Comparison of ENCODE assay signal across 11 cellular contexts in the genomic region with DNA sequence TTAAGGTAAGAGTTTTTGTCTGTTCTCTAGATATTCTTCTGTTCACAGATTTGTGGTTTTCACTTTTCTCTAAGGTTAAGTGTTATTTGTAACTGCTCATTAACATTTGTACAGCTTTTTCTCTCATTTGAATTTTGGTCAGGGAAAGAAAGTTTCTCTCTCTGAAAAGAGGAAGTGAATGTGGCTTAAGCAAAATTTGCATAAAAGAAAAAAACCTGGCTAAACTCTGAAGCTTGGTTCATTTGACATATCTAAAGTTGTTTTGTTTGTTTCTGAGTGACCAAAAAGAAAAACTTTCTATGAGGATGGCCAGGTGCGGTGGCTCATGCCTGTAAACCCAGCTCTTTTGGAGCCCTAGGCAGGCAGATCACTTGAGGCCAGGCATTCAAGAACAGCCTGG. TPM values are rescaled to one million over a fixed set of nuclear protein-coding genes. Genes with fewer than 3 reads are reported as not detected.
DNase-seq lines count a peak whose midpoint lies in the region; ATAC-seq and TF ChIP-seq lines count a peak whose summit lies in the region.
"Had no signal": no experiment of that assay in that cellular context is flagged by ENCODE, and none has a peak within 500 bp of the region (broad histone marks: within the 10 kb centered on the region; RNA-seq: fewer than 3 reads in every experiment).

No MANE protein-coding gene starts in this region.

- POLR2A ChIA-PET in GM10248 (lab: Yijun Ruan, JAX) = no interaction called here
- POLR2A ChIA-PET in PC-9 (lab: Charles Lee; ENCODE audit: unreplicated experiment) = no interaction called here

- H3K4me2 ChIP-seq in PC-9 = no peak overlapping the region

- no peak overlapping the region for H2AFZ ChIP-seq in PC-9

- H3K9me2 ChIP-seq in PC-9 (ENCODE audit: insufficient read depth) = no peaks in the 10 kb centered on the region

- intact Hi-C loops in mucosa of descending colon (cut with DNase I, micrococcal nuclease) = no loop called here
- intact Hi-C loops in PC-9 (cut with micrococcal nuclease; ENCODE audit: unreplicated experiment) = no loop called here

- H3K27ac ChIP-seq in PC-9 = no peak overlapping the region

- H3K36me3 ChIP-seq in mucosa of descending colon (ENCODE audit: low read depth) (no peaks in the 10 kb centered on the region), PC-9 (ENCODE audit: low read depth) (no peaks in the 10 kb centered on the region)

- H3K9me3 ChIP-seq in mucosa of descending colon (no peaks in the 10 kb centered on the region), PC-9 (ENCODE audit: insufficient read depth, low read depth) (no peaks in the 10 kb centered on the region)

- TF ChIP-seq CTCF in GM10248 (IDR thresholded peaks at IDR 0.05; ENCODE audit: control extremely low read depth, extremely low read depth, low read depth, missing control alignments) (no peak), NB4 (IDR thresholded peaks at IDR 0.05; ENCODE audit: low read depth, low read length) (no peak), mucosa of descending colon (IDR thresholded peaks at IDR 0.05) (no peak), PC-9 (conservative IDR thresholded peaks at IDR 0.05) (no peak)

- TF ChIP-seq POLR2A in NB4 (IDR thresholded peaks at IDR 0.05; ENCODE audit: extremely low read depth, insufficient read length) = no peak

- ATAC-seq in GM19324 (IDR thresholded peaks at IDR 0.05; ENCODE audit: low FRiP score, unreplicated experiment) (peak; percentile 96), HG02943 (IDR thresholded peaks at IDR 0.05; ENCODE audit: low read depth, unreplicated experiment) (peak; percentile 95), SK-N-SH treated with all-trans-retinoic acid at 6 μM for 48 hours (no peak), mucosa of descending colon (no peak)
- ATAC-seq: Right ventricle myocardium inferior had no signal

- H3K4me3 ChIP-seq in NB4 (ENCODE audit: low read depth, low read length) = no peak overlapping the region
- H3K4me3 ChIP-seq in mucosa of descending colon = no peak overlapping the region
- H3K4me3 ChIP-seq in PC-9 = no peak overlapping the region

- H3K79me2 ChIP-seq in PC-9 (ENCODE audit: low read depth) = no peaks in the 10 kb centered on the region

- CTCF ChIA-PET in GM10248 (lab: Yijun Ruan, JAX) = interaction anchor here (1.0 kb wide), 1 partner anchor 50 kb away, joined by 3 read pairs; no protein-coding TSS in a partner anchor
- CTCF ChIA-PET in PC-9 (lab: Charles Lee) = no interaction called here

- peak; percentile 43 for DNase-seq in GM10248 (ENCODE audit: extremely low spot score)
- DNase-seq in NB4 (ENCODE audit: low read depth) = peak; percentile 44
- no peak for DNase-seq in NCI-H69 (lab: John Stamatoyannopoulos, UW)
- DNase-seq in mucosa of descending colon = no peak
- no peak for DNase-seq in PC-9
- DNase-seq: DMS79 treated with DMSO at 0.1 percent for 48 hours; stimulated activated CD4-positive, alpha-beta T cell treated with anti-CD3 and anti-CD28 coated beads, Interleukin-4, amount 100 ng/mL, for 4 hours had no signal

- H3K27me3 ChIP-seq in PC-9 (ENCODE audit: insufficient read depth, low read depth) = no peaks in the 10 kb centered on the region

- no TSS peak for BruUV-seq in PC-9 (replicated peaks; lab: Mats Ljungman, UMichigan)

- H3K4me1 ChIP-seq in mucosa of descending colon (ENCODE audit: low read depth) = no peaks in the 10 kb centered on the region
- 0 out of 2 replicates have a peak, but pooled peaks cover 3% of the 10 kb centered on the region for H3K4me1 ChIP-seq in PC-9 (replicated peaks; ENCODE audit: insufficient read depth)

- H4K20me1 ChIP-seq in PC-9 (ENCODE audit: insufficient read depth) = no peaks in the 10 kb centered on the region

- no peaks in the 10 kb centered on the region for H3F3A ChIP-seq in PC-9 (ENCODE audit: insufficient read depth, low read depth)

TF ChIP-seq in SK-N-SH treated with all-trans-retinoic acid at 6 μM for 48 hours, 23 proteins besides CTCF, POLR2A, EP300 and RAD21:
- TF ChIP-seq OSR1 (CRISPR knock-in tag; IDR thresholded peaks at IDR 0.05) (no peak), ESRRG (CRISPR knock-in tag; IDR thresholded peaks at IDR 0.05) (no peak), TCF4 (CRISPR knock-in tag; IDR thresholded peaks at IDR 0.05; ENCODE audit: borderline replicate concordance) (no peak), ZFP3 (CRISPR knock-in tag; IDR thresholded peaks at IDR 0.05) (no peak), CSDC2 (CRISPR knock-in tag; IDR thresholded peaks at IDR 0.05) (no peak), ZNF565 (CRISPR knock-in tag; conservative IDR thresholded peaks at IDR 0.05; ENCODE audit: low read depth) (no peak), ZNF70 (CRISPR knock-in tag; IDR thresholded peaks at IDR 0.05) (no peak), ZFP30 (CRISPR knock-in tag; IDR thresholded peaks at IDR 0.05) (no peak), ARNTL (CRISPR knock-in tag; IDR thresholded peaks at IDR 0.05; ENCODE audit: borderline replicate concordance, low read depth) (no peak), SNAI2 (CRISPR knock-in tag; IDR thresholded peaks at IDR 0.05) (no peak), PPARA (CRISPR knock-in tag; IDR thresholded peaks at IDR 0.05; ENCODE audit: borderline replicate concordance) (no peak), GLIS3 (CRISPR knock-in tag; IDR thresholded peaks at IDR 0.05) (no peak), ZNF8 (CRISPR knock-in tag; IDR thresholded peaks at IDR 0.05) (no peak), ISL1 (CRISPR knock-in tag; IDR thresholded peaks at IDR 0.05) (no peak), BACH2 (CRISPR knock-in tag; IDR thresholded peaks at IDR 0.05; ENCODE audit: borderline replicate concordance) (no peak), ZC3H10 (CRISPR knock-in tag; IDR thresholded peaks at IDR 0.05) (no peak), RARB (CRISPR knock-in tag; IDR thresholded peaks at IDR 0.05) (no peak)
- TF ChIP-seq, protein P1, sequence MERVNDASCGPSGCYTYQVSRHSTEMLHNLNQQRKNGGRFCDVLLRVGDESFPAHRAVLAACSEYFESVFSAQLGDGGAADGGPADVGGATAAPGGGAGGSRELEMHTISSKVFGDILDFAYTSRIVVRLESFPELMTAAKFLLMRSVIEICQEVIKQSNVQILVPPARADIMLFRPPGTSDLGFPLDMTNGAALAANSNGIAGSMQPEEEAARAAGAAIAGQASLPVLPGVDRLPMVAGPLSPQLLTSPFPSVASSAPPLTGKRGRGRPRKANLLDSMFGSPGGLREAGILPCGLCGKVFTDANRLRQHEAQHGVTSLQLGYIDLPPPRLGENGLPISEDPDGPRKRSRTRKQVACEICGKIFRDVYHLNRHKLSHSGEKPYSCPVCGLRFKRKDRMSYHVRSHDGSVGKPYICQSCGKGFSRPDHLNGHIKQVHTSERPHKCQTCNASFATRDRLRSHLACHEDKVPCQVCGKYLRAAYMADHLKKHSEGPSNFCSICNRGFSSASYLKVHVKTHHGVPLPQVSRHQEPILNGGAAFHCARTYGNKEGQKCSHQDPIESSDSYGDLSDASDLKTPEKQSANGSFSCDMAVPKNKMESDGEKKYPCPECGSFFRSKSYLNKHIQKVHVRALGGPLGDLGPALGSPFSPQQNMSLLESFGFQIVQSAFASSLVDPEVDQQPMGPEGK (CRISPR knock-in tag; IDR thresholded peaks at IDR 0.05; ENCODE audit: borderline replicate concordance) = no peak
- TF ChIP-seq, protein P2, sequence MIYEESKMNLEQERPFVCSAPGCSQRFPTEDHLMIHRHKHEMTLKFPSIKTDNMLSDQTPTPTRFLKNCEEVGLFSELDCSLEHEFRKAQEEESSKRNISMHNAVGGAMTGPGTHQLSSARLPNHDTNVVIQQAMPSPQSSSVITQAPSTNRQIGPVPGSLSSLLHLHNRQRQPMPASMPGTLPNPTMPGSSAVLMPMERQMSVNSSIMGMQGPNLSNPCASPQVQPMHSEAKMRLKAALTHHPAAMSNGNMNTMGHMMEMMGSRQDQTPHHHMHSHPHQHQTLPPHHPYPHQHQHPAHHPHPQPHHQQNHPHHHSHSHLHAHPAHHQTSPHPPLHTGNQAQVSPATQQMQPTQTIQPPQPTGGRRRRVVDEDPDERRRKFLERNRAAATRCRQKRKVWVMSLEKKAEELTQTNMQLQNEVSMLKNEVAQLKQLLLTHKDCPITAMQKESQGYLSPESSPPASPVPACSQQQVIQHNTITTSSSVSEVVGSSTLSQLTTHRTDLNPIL (CRISPR knock-in tag; IDR thresholded peaks at IDR 0.05; ENCODE audit: low read depth) = no peak
- TF ChIP-seq, protein P3, sequence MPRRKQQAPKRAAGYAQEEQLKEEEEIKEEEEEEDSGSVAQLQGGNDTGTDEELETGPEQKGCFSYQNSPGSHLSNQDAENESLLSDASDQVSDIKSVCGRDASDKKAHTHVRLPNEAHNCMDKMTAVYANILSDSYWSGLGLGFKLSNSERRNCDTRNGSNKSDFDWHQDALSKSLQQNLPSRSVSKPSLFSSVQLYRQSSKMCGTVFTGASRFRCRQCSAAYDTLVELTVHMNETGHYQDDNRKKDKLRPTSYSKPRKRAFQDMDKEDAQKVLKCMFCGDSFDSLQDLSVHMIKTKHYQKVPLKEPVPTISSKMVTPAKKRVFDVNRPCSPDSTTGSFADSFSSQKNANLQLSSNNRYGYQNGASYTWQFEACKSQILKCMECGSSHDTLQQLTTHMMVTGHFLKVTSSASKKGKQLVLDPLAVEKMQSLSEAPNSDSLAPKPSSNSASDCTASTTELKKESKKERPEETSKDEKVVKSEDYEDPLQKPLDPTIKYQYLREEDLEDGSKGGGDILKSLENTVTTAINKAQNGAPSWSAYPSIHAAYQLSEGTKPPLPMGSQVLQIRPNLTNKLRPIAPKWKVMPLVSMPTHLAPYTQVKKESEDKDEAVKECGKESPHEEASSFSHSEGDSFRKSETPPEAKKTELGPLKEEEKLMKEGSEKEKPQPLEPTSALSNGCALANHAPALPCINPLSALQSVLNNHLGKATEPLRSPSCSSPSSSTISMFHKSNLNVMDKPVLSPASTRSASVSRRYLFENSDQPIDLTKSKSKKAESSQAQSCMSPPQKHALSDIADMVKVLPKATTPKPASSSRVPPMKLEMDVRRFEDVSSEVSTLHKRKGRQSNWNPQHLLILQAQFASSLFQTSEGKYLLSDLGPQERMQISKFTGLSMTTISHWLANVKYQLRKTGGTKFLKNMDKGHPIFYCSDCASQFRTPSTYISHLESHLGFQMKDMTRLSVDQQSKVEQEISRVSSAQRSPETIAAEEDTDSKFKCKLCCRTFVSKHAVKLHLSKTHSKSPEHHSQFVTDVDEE (CRISPR knock-in tag; IDR thresholded peaks at IDR 0.05) = no peak

RNA-seq across cellular contexts. Expression of a gene that starts 22.0 kb away (rescaled TPM):
- total RNA-seq in mucosa of descending colon (1 to 10 TPM in 1 of 3 donors, under 1 TPM in 2; 0.48 to 1.4 (median 0.57) TPM), PC-9 (2021) (0.80 and 1.7 TPM in 2 replicates)

RNA-seq across cellular contexts. Expression of a gene that starts 58.5 kb away (rescaled TPM):
- total RNA-seq in mucosa of descending colon (10 to 100 TPM; 51.7 to 73.8 (median 66.6) TPM), PC-9 (2021) (45.5 and 58.3 TPM in 2 replicates)

Comparison
In these comparisons a context has a peak if more than half of its experiments do, and no peak if none do; other contexts are left out.
1. DNase-seq: peak in GM10248 (single experiment) and NB4 (single experiment); none in NCI-H69 (single experiment), mucosa of descending colon (0 of 3) and PC-9 (0 of 2).
2. ATAC-seq: peak in GM19324 (single experiment) and HG02943 (single experiment); none in SK-N-SH treated with all-trans-retinoic acid at 6 μM for 48 hours (single experiment) and mucosa of descending colon (single experiment).